Comparison of ENCODE assay signal across 10 cellular contexts in the genomic region with DNA sequence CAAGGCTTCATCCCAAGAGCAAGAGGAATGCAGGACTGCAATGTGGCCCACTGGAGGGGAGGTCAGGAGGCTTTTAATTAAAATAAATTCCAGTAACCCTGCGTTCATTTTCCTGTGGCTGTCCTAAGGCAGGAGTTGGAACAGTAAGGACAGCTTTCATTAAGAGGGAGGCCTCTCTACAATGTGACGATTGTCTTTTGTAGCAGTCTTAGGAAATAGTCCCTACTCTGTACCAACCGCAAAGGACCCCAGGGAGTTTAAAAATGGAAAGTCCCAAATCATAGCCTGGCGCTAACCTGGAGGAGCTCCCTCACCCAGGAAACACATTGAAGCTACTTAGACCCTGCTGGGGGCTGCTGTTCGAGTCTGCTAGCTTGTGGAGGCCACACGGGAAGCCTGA.
A peak's percentile ranks its signal among the peaks of the same experiment; 100 is the strongest.
DNase-seq lines count a peak whose midpoint lies in the region; ATAC-seq and TF ChIP-seq lines count a peak whose summit lies in the region.
"Had no signal": no experiment of that assay in that cellular context is flagged by ENCODE, and none has a peak within 500 bp of the region (broad histone marks: within the 10 kb centered on the region; RNA-seq: fewer than 3 reads in every experiment).

No MANE protein-coding gene starts in this region.

- no peak for TF ChIP-seq POLR2A in lower leg skin (IDR thresholded peaks at IDR 0.05)

- POLR2A ChIA-PET in activated B cell treated with CpG ODN at 0.5 μM for 24 hours (lab: Charles Lee), result no interaction called here

- H3K9me2 ChIP-seq in GM23338 (ENCODE audit: insufficient read depth), result no peaks in the 10 kb centered on the region

- 74 to 84% methylated on average over 6 of the region's 6 CpGs for WGBS in lower leg skin, 2 donors

- no peaks in the 10 kb centered on the region for H3K79me2 ChIP-seq in GM23338 (replicated peaks; ENCODE audit: insufficient read depth)

- H3K27me3 ChIP-seq in GM23338 (ENCODE audit: insufficient read depth) (no peaks in the 10 kb centered on the region), skeletal muscle tissue (ENCODE audit: control insufficient read depth in 3 of 3, insufficient read depth in 3 of 3, low read length in 3 of 3) (no peaks in the 10 kb centered on the region)
- H3K27me3 ChIP-seq: SJSA1 had no signal

- H3K4me3 Mint-ChIP-seq in GM23338 (no peak overlapping the region), activated B cell treated with CpG ODN at 0.5 μM for 24 hours (no peak overlapping the region)

- H3K27ac Mint-ChIP-seq in GM23338, result peak overlapping the region; percentile 4; the same call in 1 of the 2 replicates
- H3K27ac Mint-ChIP-seq in activated B cell treated with CpG ODN at 0.5 μM for 24 hours, result no peak overlapping the region

- no peak overlapping the region for H3K4me2 ChIP-seq in GM23338

- intact Hi-C loops in activated B cell treated with CpG ODN at 0.5 μM for 24 hours (cut with micrococcal nuclease), result no loop called here
- intact Hi-C loops in lower leg skin (cut with DNase I; ENCODE audit: low total_unique reads), result no loop called here

- H3K9me3 ChIP-seq in skeletal muscle tissue (ENCODE audit: control insufficient read depth in 3 of 3, low read length in 3 of 3), result no peaks in the 10 kb centered on the region
- H3K9me3 ChIP-seq: SJSA1 had no signal

- no peak for TF ChIP-seq CTCF in GM23338 (conservative IDR thresholded peaks at IDR 0.05; ENCODE audit: low read depth in 2 of 2)
- TF ChIP-seq CTCF in activated B cell treated with CpG ODN at 0.5 μM for 24 hours (IDR thresholded peaks at IDR 0.05), result no peak
- TF ChIP-seq CTCF in lower leg skin (IDR thresholded peaks at IDR 0.05), result no peak

- no peak overlapping the region for H2AFZ ChIP-seq in GM23338

- H3K9ac ChIP-seq in skeletal muscle tissue (ENCODE audit: low read depth in 1 of 3, low read length in 3 of 3), result peak overlapping the region; percentile 48 to 70 (median 63)

- no peaks in the 10 kb centered on the region for H3K4me1 ChIP-seq in GM23338 (ENCODE audit: insufficient read depth)
- peaks cover 48 to 75% (median 61%) of the 10 kb centered on the region in 3 donors for H3K4me1 ChIP-seq in skeletal muscle tissue (ENCODE audit: control insufficient read depth in 3 of 3, insufficient read depth in 3 of 3, low read length in 3 of 3)
- H3K4me1 ChIP-seq: SJSA1 had no signal

- no peaks in the 10 kb centered on the region for H4K20me1 ChIP-seq in GM23338 (replicated peaks; ENCODE audit: insufficient read depth)

- H3K4me1 Mint-ChIP-seq in GM23338 (no peaks in the 10 kb centered on the region), activated B cell treated with CpG ODN at 0.5 μM for 24 hours (peaks cover 20% of the 10 kb centered on the region)

- CTCF ChIA-PET in activated B cell treated with CpG ODN at 0.5 μM for 24 hours (lab: Charles Lee), result interaction anchor here (1.3 kb wide), 1 partner anchor 41 kb away, joined by 3 read pairs; no protein-coding TSS in a partner anchor

- H3K9me3 Mint-ChIP-seq in GM23338 (no peaks in the 10 kb centered on the region), activated B cell treated with CpG ODN at 0.5 μM for 24 hours (no peaks in the 10 kb centered on the region)

- H3K36me3 Mint-ChIP-seq in GM23338 (ENCODE audit: low read depth), result no peaks in the 10 kb centered on the region; the same call in 1 of the 3 replicates
- no peaks in the 10 kb centered on the region for H3K36me3 Mint-ChIP-seq in activated B cell treated with CpG ODN at 0.5 μM for 24 hours (ENCODE audit: low read depth)

- no peak for DNase-seq in GM23338 (ENCODE audit: low spot score)
- no peak for DNase-seq in activated B cell treated with CpG ODN at 0.5 μM for 24 hours
- DNase-seq in epidermal melanocyte (ENCODE audit: insufficient read length, low spot score), result no peak
- DNase-seq in NAMALWA (ENCODE audit: low spot score), result no peak
- no peak for DNase-seq in lower leg skin (ENCODE audit: low spot score in 2 of 2)
- DNase-seq: NCI-H187 treated with DMSO at 0.1 percent for 48 hours had no signal

- H3K4me3 ChIP-seq in GM23338, result no peak overlapping the region
- peak overlapping the region in 1 of 3 donors; percentile 3 for H3K4me3 ChIP-seq in skeletal muscle tissue (ENCODE audit: low read length in 3 of 3)
- H3K4me3 ChIP-seq in lower leg skin (ENCODE audit: low read depth, poor library complexity, severe bottlenecking), result no peak overlapping the region
- H3K4me3 ChIP-seq: SJSA1 had no signal

- H3K27me3 Mint-ChIP-seq in GM23338 (ENCODE audit: insufficient read depth, low read depth, poor library complexity) (no peaks in the 10 kb centered on the region), activated B cell treated with CpG ODN at 0.5 μM for 24 hours (no peaks in the 10 kb centered on the region)

- H3F3A ChIP-seq in GM23338 (replicated peaks; ENCODE audit: low read depth), result no peaks in the 10 kb centered on the region

- H3K27ac ChIP-seq in GM23338 (ENCODE audit: low read depth), result no peak overlapping the region
- peak overlapping the region; percentile 97 for H3K27ac ChIP-seq in skeletal muscle tissue (ENCODE audit: low read depth, low read length)
- H3K27ac ChIP-seq: SJSA1 had no signal

- no peaks in the 10 kb centered on the region for H3K36me3 ChIP-seq in GM23338 (ENCODE audit: insufficient read depth)
- peaks cover 0 to 3% (median 2%) of the 10 kb centered on the region in 3 donors for H3K36me3 ChIP-seq in skeletal muscle tissue (ENCODE audit: control insufficient read depth in 3 of 3, insufficient read depth in 3 of 3, low read length in 3 of 3)

- ATAC-seq in GM18502 (IDR thresholded peaks at IDR 0.05; ENCODE audit: poor library complexity, unreplicated experiment) (peak; percentile 61), GM23338 (no peak), activated B cell treated with CpG ODN at 0.5 μM for 24 hours (ENCODE audit: low read depth) (peak; percentile 66), GM19452 (IDR thresholded peaks at IDR 0.05; ENCODE audit: unreplicated experiment) (no peak)

TF ChIP-seq in GM23338, 12 proteins besides CTCF, POLR2A, EP300 and RAD21 (continues in another document):
- TF ChIP-seq, protein P1, sequence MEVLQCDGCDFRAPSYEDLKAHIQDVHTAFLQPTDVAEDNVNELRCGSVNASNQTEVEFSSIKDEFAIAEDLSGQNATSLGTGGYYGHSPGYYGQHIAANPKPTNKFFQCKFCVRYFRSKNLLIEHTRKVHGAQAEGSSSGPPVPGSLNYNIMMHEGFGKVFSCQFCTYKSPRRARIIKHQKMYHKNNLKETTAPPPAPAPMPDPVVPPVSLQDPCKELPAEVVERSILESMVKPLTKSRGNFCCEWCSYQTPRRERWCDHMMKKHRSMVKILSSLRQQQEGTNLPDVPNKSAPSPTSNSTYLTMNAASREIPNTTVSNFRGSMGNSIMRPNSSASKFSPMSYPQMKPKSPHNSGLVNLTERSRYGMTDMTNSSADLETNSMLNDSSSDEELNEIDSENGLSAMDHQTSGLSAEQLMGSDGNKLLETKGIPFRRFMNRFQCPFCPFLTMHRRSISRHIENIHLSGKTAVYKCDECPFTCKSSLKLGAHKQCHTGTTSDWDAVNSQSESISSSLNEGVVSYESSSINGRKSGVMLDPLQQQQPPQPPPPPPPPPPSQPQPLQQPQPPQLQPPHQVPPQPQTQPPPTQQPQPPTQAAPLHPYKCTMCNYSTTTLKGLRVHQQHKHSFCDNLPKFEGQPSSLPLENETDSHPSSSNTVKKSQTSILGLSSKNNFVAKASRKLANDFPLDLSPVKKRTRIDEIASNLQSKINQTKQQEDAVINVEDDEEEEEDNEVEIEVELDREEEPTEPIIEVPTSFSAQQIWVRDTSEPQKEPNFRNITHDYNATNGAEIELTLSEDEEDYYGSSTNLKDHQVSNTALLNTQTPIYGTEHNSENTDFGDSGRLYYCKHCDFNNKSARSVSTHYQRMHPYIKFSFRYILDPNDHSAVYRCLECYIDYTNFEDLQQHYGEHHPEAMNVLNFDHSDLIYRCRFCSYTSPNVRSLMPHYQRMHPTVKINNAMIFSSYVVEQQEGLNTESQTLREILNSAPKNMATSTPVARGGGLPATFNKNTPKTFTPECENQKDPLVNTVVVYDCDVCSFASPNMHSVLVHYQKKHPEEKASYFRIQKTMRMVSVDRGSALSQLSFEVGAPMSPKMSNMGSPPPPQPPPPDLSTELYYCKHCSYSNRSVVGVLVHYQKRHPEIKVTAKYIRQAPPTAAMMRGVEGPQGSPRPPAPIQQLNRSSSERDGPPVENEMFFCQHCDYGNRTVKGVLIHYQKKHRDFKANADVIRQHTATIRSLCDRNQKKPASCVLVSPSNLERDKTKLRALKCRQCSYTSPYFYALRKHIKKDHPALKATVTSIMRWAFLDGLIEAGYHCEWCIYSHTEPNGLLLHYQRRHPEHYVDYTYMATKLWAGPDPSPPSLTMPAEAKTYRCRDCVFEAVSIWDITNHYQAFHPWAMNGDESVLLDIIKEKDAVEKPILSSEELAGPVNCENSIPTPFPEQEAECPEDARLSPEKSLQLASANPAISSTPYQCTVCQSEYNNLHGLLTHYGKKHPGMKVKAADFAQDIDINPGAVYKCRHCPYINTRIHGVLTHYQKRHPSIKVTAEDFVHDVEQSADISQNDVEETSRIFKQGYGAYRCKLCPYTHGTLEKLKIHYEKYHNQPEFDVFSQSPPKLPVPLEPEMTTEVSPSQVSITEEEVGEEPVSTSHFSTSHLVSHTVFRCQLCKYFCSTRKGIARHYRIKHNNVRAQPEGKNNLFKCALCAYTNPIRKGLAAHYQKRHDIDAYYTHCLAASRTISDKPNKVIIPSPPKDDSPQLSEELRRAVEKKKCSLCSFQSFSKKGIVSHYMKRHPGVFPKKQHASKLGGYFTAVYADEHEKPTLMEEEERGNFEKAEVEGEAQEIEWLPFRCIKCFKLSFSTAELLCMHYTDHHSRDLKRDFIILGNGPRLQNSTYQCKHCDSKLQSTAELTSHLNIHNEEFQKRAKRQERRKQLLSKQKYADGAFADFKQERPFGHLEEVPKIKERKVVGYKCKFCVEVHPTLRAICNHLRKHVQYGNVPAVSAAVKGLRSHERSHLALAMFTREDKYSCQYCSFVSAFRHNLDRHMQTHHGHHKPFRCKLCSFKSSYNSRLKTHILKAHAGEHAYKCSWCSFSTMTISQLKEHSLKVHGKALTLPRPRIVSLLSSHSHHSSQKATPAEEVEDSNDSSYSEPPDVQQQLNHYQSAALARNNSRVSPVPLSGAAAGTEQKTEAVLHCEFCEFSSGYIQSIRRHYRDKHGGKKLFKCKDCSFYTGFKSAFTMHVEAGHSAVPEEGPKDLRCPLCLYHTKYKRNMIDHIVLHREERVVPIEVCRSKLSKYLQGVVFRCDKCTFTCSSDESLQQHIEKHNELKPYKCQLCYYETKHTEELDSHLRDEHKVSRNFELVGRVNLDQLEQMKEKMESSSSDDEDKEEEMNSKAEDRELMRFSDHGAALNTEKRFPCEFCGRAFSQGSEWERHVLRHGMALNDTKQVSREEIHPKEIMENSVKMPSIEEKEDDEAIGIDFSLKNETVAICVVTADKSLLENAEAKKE (CRISPR knock-in tag; IDR thresholded peaks at IDR 0.05), result no peak
- no peak for TF ChIP-seq CREB1 (CRISPR knock-in tag; IDR thresholded peaks at IDR 0.05; ENCODE audit: low read depth)

Comparison
In these comparisons a context has a peak if more than half of its experiments do, and no peak if none do; other contexts are left out.
1. ATAC-seq: peak in GM18502 (single experiment) and activated B cell treated with CpG ODN at 0.5 μM for 24 hours (single experiment); none in GM23338 (single experiment) and GM19452 (single experiment).